Comparison of ENCODE assay signal across 22 cellular contexts in the genomic region with DNA sequence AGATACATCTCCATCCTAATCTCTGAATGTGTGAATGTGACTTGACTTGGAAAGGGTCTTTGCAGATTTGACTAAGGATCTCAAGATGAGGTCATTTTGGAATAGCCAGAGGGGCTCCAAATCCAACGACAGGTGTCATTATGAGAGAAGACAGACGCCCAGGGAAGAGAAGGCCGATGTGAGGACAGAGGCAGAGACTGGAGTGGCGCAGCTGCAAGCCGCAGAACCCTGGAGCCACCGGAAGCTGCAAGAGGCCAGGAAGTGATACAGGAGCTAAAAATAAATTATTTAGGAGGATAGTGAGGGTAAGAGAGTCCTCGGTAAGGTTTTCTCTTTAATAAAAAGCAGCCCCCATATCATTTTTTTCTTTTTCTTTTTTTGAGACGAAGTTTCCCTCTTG. TPM values are rescaled to one million over a fixed set of nuclear protein-coding genes. Genes with fewer than 3 reads are reported as not detected.
"Had no signal": no experiment of that assay in that cellular context is flagged by ENCODE, and none has a peak within 500 bp of the region (broad histone marks: within the 10 kb centered on the region; RNA-seq: fewer than 3 reads in every experiment).

No MANE protein-coding gene starts in this region.

- H3K4me3 ChIP-seq: ascending aorta, cardiac muscle cell, gastroesophageal sphincter, tibial nerve, uterus had no signal

- H3K36me3 ChIP-seq: ascending aorta, cardiac muscle cell, gastroesophageal sphincter, neutrophil, tibial nerve, uterus had no signal

- H3K27ac ChIP-seq: ascending aorta, cardiac muscle cell, neutrophil, parathyroid adenoma, tibial nerve, uterus had no signal

- ATAC-seq: activated T-helper 17 cell treated with anti-CD3 and anti-CD28 coated beads, Interleukin-2, amount 50 U/mL, for 72 hours; gastroesophageal sphincter; left lobe of liver; natural killer cell; stimulated activated naive B cell treated with anti-CD40 and anti-IgM and Interleukin-4, amounts not matched to agents 10 μg/mL and 1 μg/mL and 100 μg/mL, for 72 hours had no signal

- H3K4me1 ChIP-seq: parathyroid adenoma had no signal

- H3K27me3 ChIP-seq: ascending aorta, cardiac muscle cell, tibial nerve, uterus had no signal

- DNase-seq: activated CD4-positive, alpha-beta T cell treated with anti-CD3 and anti-CD28 coated beads, Interleukin-2, amount 50 U/mL, for 1 hour; activated naive CD4-positive, alpha-beta T cell treated with Interleukin-2 at 50 U/mL for 16 hours; activated T-cell treated with anti-CD3 and anti-CD28 coated beads for 4 hours; erythroblast; islet precursor cell; natural killer cell; stimulated activated CD4-positive, alpha-beta T cell treated with anti-CD3 and anti-CD28 coated beads, Interleukin-15, amount 100 ng/mL, for 24 hours; stimulated activated CD4-positive, alpha-beta T cell treated with anti-CD3 and anti-CD28 coated beads, Interleukin-4, amount 100 ng/mL, for 1 hour; stimulated activated naive B cell treated with anti-CD40 and anti-IgM and Interleukin-4, amounts not matched to agents 10 μg/mL and 1 μg/mL and 100 μg/mL, for 72 hours; uterus had no signal

- H3K9me3 ChIP-seq: neutrophil, uterus had no signal

- FAIRE-seq: TTC549 had no signal

RNA-seq across cellular contexts. Expression of gene AADACL4, which starts 9.7 kb away (rescaled TPM):
- total RNA-seq: activated T-helper 17 cell treated with anti-CD3 and anti-CD28 coated beads, Interleukin-2, amount 50 U/mL, for 72 hours; ascending aorta; cardiac muscle cell; gastroesophageal sphincter; left lobe of liver; mucosa of gallbladder; natural killer cell; renal cortical epithelial cell; subcutaneous adipose tissue; tibial nerve had no signal
- polyA plus RNA-seq: cardiac muscle cell had no signal
